Comparison of ENCODE assay signal across 8 cellular contexts in the genomic region with DNA sequence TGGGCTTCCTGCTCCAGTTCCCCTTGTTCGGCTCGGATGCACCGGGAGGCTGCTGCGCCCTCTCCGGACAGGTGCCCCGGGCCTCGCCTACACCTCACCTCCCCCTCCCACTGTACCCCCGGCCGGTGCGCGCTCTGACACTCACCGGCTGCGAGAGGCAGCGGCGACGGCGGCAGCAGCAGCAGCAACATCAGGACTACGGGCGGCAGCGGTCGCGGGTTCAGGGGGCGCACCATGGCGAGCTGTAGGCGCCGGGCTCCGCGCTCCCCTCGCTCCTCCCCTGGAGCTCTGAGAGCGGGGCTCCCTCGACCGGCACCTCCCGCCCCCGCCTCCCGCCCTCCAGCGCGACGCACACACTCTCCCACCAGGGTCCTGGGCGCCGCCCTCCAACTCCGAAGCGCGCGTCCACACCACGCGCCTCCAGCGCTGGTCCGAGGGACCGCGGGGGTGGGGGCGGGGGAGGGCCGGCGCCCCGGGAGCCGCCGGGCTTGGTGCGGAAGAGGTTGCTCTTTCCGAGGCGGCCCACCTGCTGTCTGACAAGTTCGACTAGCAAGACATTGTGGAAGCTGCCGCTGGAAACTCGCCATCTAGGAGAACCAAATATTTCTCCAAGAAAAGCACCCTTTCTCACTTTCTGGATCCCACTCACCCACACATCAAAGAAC. TPM values are rescaled to one million over a fixed set of nuclear protein-coding genes. Genes with fewer than 3 reads are reported as not detected.
DNase-seq lines count a peak whose midpoint lies in the region; ATAC-seq lines count a peak whose summit lies in the region.

A gene with protein sequence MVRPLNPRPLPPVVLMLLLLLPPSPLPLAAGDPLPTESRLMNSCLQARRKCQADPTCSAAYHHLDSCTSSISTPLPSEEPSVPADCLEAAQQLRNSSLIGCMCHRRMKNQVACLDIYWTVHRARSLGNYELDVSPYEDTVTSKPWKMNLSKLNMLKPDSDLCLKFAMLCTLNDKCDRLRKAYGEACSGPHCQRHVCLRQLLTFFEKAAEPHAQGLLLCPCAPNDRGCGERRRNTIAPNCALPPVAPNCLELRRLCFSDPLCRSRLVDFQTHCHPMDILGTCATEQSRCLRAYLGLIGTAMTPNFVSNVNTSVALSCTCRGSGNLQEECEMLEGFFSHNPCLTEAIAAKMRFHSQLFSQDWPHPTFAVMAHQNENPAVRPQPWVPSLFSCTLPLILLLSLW (minus strand): TSS at position 433 of the 665 bp plus-strand sequence. CDS start 197 bp downstream, at position 236.

- H3K4me1 ChIP-seq in iPS-20b (ENCODE audit: insufficient read depth, low read length) = peaks cover 9% of the 10 kb centered on the region
- peaks cover 4% of the 10 kb centered on the region for H3K4me1 ChIP-seq in stomach smooth muscle (ENCODE audit: control insufficient read depth, insufficient read depth, low read length)

- H3K27ac ChIP-seq in iPS-20b (ENCODE audit: low read length) (no peak within 1 kb of the TSS), stomach smooth muscle (ENCODE audit: low read length) (no peak within 1 kb of the TSS)

- POLR2A ChIA-PET in activated naive CD8-positive, alpha-beta T cell treated with anti-CD3 and anti-CD28 coated beads, Interleukin-2, amount 10 ng/mL, durations not matched to agents 7 days and 5 days (lab: Charles Lee) = no interaction called here

- H3K36me3 ChIP-seq in iPS-20b (ENCODE audit: insufficient read depth, low read depth, low read length) (no peaks in the 10 kb centered on the region), stomach smooth muscle (ENCODE audit: control insufficient read depth in 2 of 2, insufficient read depth in 2 of 2, low read length in 2 of 2) (no peaks in the 10 kb centered on the region)

- peak; percentile 18 for DNase-seq in activated T-cell treated with anti-CD3 and anti-CD28 coated beads, Interleukin-2, amount 50 U/mL, for 1 hour
- DNase-seq in activated T-cell treated with anti-CD3 and anti-CD28 coated beads for 4 hours (no peak), AG08395 (ENCODE audit: low spot score) (no peak), midbrain (lab: John Stamatoyannopoulos, UW) (no peak), NCI-H1694 (lab: John Stamatoyannopoulos, UW) (no peak)
- peak; percentile 47 for DNase-seq in activated naive CD8-positive, alpha-beta T cell treated with anti-CD3 and anti-CD28 coated beads, Interleukin-2, amount 10 ng/mL, durations not matched to agents 7 days and 5 days

- peak within 1 kb of the TSS; percentile 65 for H3K4me3 Mint-ChIP-seq in activated naive CD8-positive, alpha-beta T cell treated with anti-CD3 and anti-CD28 coated beads, Interleukin-2, amount 10 ng/mL, durations not matched to agents 7 days and 5 days

- H3K9ac ChIP-seq in iPS-20b (ENCODE audit: low read depth, low read length) (peak within 1 kb of the TSS; percentile 42; the same call in 1 of the 2 replicates), stomach smooth muscle (ENCODE audit: low read length in 2 of 2) (no peak within 1 kb of the TSS)

- no peaks in the 10 kb centered on the region for H3K36me3 Mint-ChIP-seq in activated naive CD8-positive, alpha-beta T cell treated with anti-CD3 and anti-CD28 coated beads, Interleukin-2, amount 10 ng/mL, durations not matched to agents 7 days and 5 days

- peak; percentile 70 for ATAC-seq in activated naive CD8-positive, alpha-beta T cell treated with anti-CD3 and anti-CD28 coated beads, Interleukin-2, amount 10 ng/mL, durations not matched to agents 7 days and 5 days (ENCODE audit: low read depth)

- H3K9me3 Mint-ChIP-seq in activated naive CD8-positive, alpha-beta T cell treated with anti-CD3 and anti-CD28 coated beads, Interleukin-2, amount 10 ng/mL, durations not matched to agents 7 days and 5 days = no peaks in the 10 kb centered on the region

- H3K27me3 Mint-ChIP-seq in activated naive CD8-positive, alpha-beta T cell treated with anti-CD3 and anti-CD28 coated beads, Interleukin-2, amount 10 ng/mL, durations not matched to agents 7 days and 5 days = peaks cover 18% of the 10 kb centered on the region

- no peak within 1 kb of the TSS for H3K27ac Mint-ChIP-seq in activated naive CD8-positive, alpha-beta T cell treated with anti-CD3 and anti-CD28 coated beads, Interleukin-2, amount 10 ng/mL, durations not matched to agents 7 days and 5 days

- H3K27me3 ChIP-seq in iPS-20b (ENCODE audit: insufficient read depth, low read length) = peaks cover 45% of the 10 kb centered on the region
- peaks cover 10 to 16% of the 10 kb centered on the region in 2 donors for H3K27me3 ChIP-seq in stomach smooth muscle (ENCODE audit: control insufficient read depth in 1 of 2, insufficient read depth in 2 of 2, low read length in 2 of 2)

- H3K4me1 Mint-ChIP-seq in activated naive CD8-positive, alpha-beta T cell treated with anti-CD3 and anti-CD28 coated beads, Interleukin-2, amount 10 ng/mL, durations not matched to agents 7 days and 5 days = peaks cover 8% of the 10 kb centered on the region

- no peaks in the 10 kb centered on the region for H3K9me3 ChIP-seq in iPS-20b (ENCODE audit: insufficient read depth, low read depth, low read length)
- no peaks in the 10 kb centered on the region for H3K9me3 ChIP-seq in stomach smooth muscle (ENCODE audit: control insufficient read depth in 2 of 2, low read length in 2 of 2)

- H3K4me3 ChIP-seq in iPS-20b (ENCODE audit: low read length) (peak within 1 kb of the TSS; percentile 62), stomach smooth muscle (ENCODE audit: low read length in 2 of 2) (peak within 1 kb of the TSS; percentile 28 to 49)

RNA-seq across cellular contexts. Expression of the gene that starts here (rescaled TPM):
- not detected for total RNA-seq in activated naive CD8-positive, alpha-beta T cell treated with anti-CD3 and anti-CD28 coated beads, Interleukin-2, amount 10 ng/mL, durations not matched to agents 7 days and 5 days

Comparison
In these comparisons a context has a peak if more than half of its experiments do, and no peak if none do; other contexts are left out.
1. Peak in DNase-seq and ATAC-seq in activated naive CD8-positive, alpha-beta T cell treated with anti-CD3 and anti-CD28 coated beads, Interleukin-2, amount 10 ng/mL, durations not matched to agents 7 days and 5 days; RNA of the gene not detected or under 1 TPM.